Comparison of ENCODE assay signal across 18 cellular contexts in the genomic region with DNA sequence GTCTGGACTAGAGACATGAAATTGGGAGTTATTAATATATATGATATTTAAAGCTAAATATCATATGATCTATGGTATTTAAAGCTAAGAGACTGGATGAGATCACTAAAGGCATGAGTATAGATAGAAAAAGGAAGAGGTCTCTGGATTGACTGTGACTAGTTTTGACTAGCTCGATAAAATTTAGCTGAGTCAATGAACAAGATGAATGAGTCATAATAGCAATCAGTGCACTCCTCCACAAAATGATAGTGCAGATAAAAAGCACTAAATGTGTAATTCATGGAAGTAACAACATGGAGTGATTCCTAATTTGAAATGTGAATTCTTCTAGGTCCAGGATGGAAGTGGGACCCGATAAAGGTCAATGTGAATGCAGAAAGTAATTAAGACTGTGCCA.
DNase-seq lines count a peak whose midpoint lies in the region; ATAC-seq and TF ChIP-seq lines count a peak whose summit lies in the region.
"Had no signal": no experiment of that assay in that cellular context is flagged by ENCODE, and none has a peak within 500 bp of the region (broad histone marks: within the 10 kb centered on the region; RNA-seq: fewer than 3 reads in every experiment).

No MANE protein-coding gene starts in this region.

- DNase-seq in GM03348 (ENCODE audit: low spot score) (peak; percentile 19), RWPE2 (ENCODE audit: low spot score) (no peak), choroid plexus epithelial cell (ENCODE audit: low read depth) (peak; percentile 18), iris pigment epithelial cell (ENCODE audit: low read depth) (peak; percentile 29), foreskin fibroblast (no peak)
- DNase-seq in activated CD4-positive, alpha-beta memory T cell treated with anti-CD3 and anti-CD28 coated beads, Interleukin-2, amount 10 ng/mL, durations not matched to agents 7 days and 5 days: no peak
- DNase-seq: DMS 273 treated with DMSO at 0.1 percent for 48 hours, KG1, NCI-H1048, NCI-H146, NCI-H2081, NCI-H774 had no signal

- CTCF ChIA-PET in activated CD4-positive, alpha-beta memory T cell treated with anti-CD3 and anti-CD28 coated beads, Interleukin-2, amount 10 ng/mL, durations not matched to agents 7 days and 5 days (lab: Charles Lee): no interaction called here

- H3K36me3 ChIP-seq in RWPE2 (ENCODE audit: low read depth): no peaks in the 10 kb centered on the region

- H3K27ac ChIP-seq in RWPE2 (ENCODE audit: poor library complexity, severe bottlenecking): no peak overlapping the region
- H3K27ac ChIP-seq: A549, C4-2B, PC-9 had no signal

- no peaks in the 10 kb centered on the region for H3K36me3 Mint-ChIP-seq in activated CD4-positive, alpha-beta memory T cell treated with anti-CD3 and anti-CD28 coated beads, Interleukin-2, amount 10 ng/mL, durations not matched to agents 7 days and 5 days (ENCODE audit: low read depth)

- H3K9me3 ChIP-seq in RWPE2 (ENCODE audit: severe bottlenecking): no peaks in the 10 kb centered on the region
- H3K9me3 ChIP-seq: A549 had no signal

- no peak overlapping the region for H3K27ac Mint-ChIP-seq in activated CD4-positive, alpha-beta memory T cell treated with anti-CD3 and anti-CD28 coated beads, Interleukin-2, amount 10 ng/mL, durations not matched to agents 7 days and 5 days

- peaks cover 19% of the 10 kb centered on the region for H3K27me3 ChIP-seq in RWPE2 (ENCODE audit: insufficient read depth, poor library complexity, severe bottlenecking)

- H3K27me3 Mint-ChIP-seq in activated CD4-positive, alpha-beta memory T cell treated with anti-CD3 and anti-CD28 coated beads, Interleukin-2, amount 10 ng/mL, durations not matched to agents 7 days and 5 days: no peaks in the 10 kb centered on the region

- TF ChIP-seq CTCF in RWPE2 (IDR thresholded peaks at IDR 0.05; ENCODE audit: poor library complexity, severe bottlenecking) (no peak), choroid plexus epithelial cell (conservative IDR thresholded peaks at IDR 0.05; ENCODE audit: low read depth, low read length) (no peak), foreskin fibroblast (IDR thresholded peaks at IDR 0.05; ENCODE audit: low read depth, low read length) (no peak)

- H3K4me1 Mint-ChIP-seq in activated CD4-positive, alpha-beta memory T cell treated with anti-CD3 and anti-CD28 coated beads, Interleukin-2, amount 10 ng/mL, durations not matched to agents 7 days and 5 days: peaks cover 3% of the 10 kb centered on the region

- no peak overlapping the region for H3K4me3 Mint-ChIP-seq in activated CD4-positive, alpha-beta memory T cell treated with anti-CD3 and anti-CD28 coated beads, Interleukin-2, amount 10 ng/mL, durations not matched to agents 7 days and 5 days

- peak; percentile 48; the same call in 2 of the 3 replicates for ATAC-seq in RWPE2 (ENCODE audit: low read depth)
- no peak for ATAC-seq in HG03521 (IDR thresholded peaks at IDR 0.05; ENCODE audit: unreplicated experiment)
- ATAC-seq: A549, HCT116, Right ventricle myocardium inferior had no signal

- peaks cover 2% of the 10 kb centered on the region for H3K9me3 Mint-ChIP-seq in activated CD4-positive, alpha-beta memory T cell treated with anti-CD3 and anti-CD28 coated beads, Interleukin-2, amount 10 ng/mL, durations not matched to agents 7 days and 5 days

- no peak overlapping the region for H3K4me3 ChIP-seq in RWPE2 (ENCODE audit: severe bottlenecking)
- no peak overlapping the region for H3K4me3 ChIP-seq in choroid plexus epithelial cell (ENCODE audit: low read depth, low read length)
- H3K4me3 ChIP-seq in foreskin fibroblast (ENCODE audit: low read depth in 1 of 2, low read length in 2 of 2): no peak overlapping the region
- H3K4me3 ChIP-seq: A549, PC-9 had no signal

- POLR2A ChIA-PET in activated CD4-positive, alpha-beta memory T cell treated with anti-CD3 and anti-CD28 coated beads, Interleukin-2, amount 10 ng/mL, durations not matched to agents 7 days and 5 days (lab: Charles Lee): no interaction called here

- peaks cover 2% of the 10 kb centered on the region for H3K4me1 ChIP-seq in RWPE2 (ENCODE audit: insufficient read depth, poor library complexity, severe bottlenecking)

Comparison
In these comparisons a context has a peak if more than half of its experiments do, and no peak if none do; other contexts are left out.
1. DNase-seq: peak in GM03348 (single experiment), choroid plexus epithelial cell (single experiment) and iris pigment epithelial cell (single experiment); none in RWPE2 (single experiment), activated CD4-positive, alpha-beta memory T cell treated with anti-CD3 and anti-CD28 coated beads, Interleukin-2, amount 10 ng/mL, durations not matched to agents 7 days and 5 days (single experiment) and foreskin fibroblast (0 of 2).